In genomic region chr17:76937238-76937637, GRCh38 we compare ENCODE assay signal across 4 cellular contexts.
TF ChIP-seq lines count a peak whose summit lies in the region.

No MANE protein-coding gene starts in this region.

TF ChIP-seq in HepG2, 621 proteins besides CTCF, POLR2A, EP300 and RAD21 (continues in another document):
- 0 out of 2 replicates have a peak, but pooled peaks have one; percentile 65 for TF ChIP-seq NONO (IDR thresholded peaks at IDR 0.05)
- TF ChIP-seq NONO (CRISPR knock-in tag; conservative IDR thresholded peaks at IDR 0.05), result no peak
- TF ChIP-seq HIC2 (CRISPR knock-in tag; IDR thresholded peaks at IDR 0.05; ENCODE audit: low read depth), result no peak
- TF ChIP-seq TRIM22 (IDR thresholded peaks at IDR 0.05), result peak; percentile 69; the same call in 1 of the 2 replicates

TF ChIP-seq in HEK293, 187 proteins besides CTCF, POLR2A, EP300 and RAD21:
- TF ChIP-seq ZNF658 (tag by site-specific recombination; IDR thresholded peaks at IDR 0.05), result no peak
- TF ChIP-seq ZBTB17 (tag by site-specific recombination; IDR thresholded peaks at IDR 0.05), result peak; percentile 98
- TF ChIP-seq KLF17 (tag by site-specific recombination; IDR thresholded peaks at IDR 0.05), result no peak
- 0 out of 2 replicates have a peak, but pooled peaks have one; percentile 32 for TF ChIP-seq ZFHX2 (tag by site-specific recombination; conservative IDR thresholded peaks at IDR 0.05)
- TF ChIP-seq ZNF747 (tag by site-specific recombination; IDR thresholded peaks at IDR 0.05), result 0 out of 2 replicates have a peak, but pooled peaks have one; percentile 50
- TF ChIP-seq ZNF366 (tag by site-specific recombination; conservative IDR thresholded peaks at IDR 0.05), result peak; percentile 92
- peak; percentile 62; the same call in 1 of the 2 replicates for TF ChIP-seq EGR2 (tag by site-specific recombination; IDR thresholded peaks at IDR 0.05; ENCODE audit: low read depth)
- 0 out of 2 replicates have a peak, but pooled peaks have one; percentile 20 for TF ChIP-seq ZNF785 (tag by site-specific recombination; IDR thresholded peaks at IDR 0.05)

TF ChIP-seq in GM12878, 131 proteins besides CTCF, POLR2A, EP300 and RAD21:
- TF ChIP-seq E4F1 (IDR thresholded peaks at IDR 0.05; ENCODE audit: borderline replicate concordance, partially characterized antibody) (peak; percentile 20), SREBF1 (IDR thresholded peaks at IDR 0.05; ENCODE audit: low read length) (no peak)

TF ChIP-seq in GM23338, 12 proteins besides CTCF, POLR2A, EP300 and RAD21:
- TF ChIP-seq EZH2phosphoT487 (IDR thresholded peaks at IDR 0.05; ENCODE audit: unreplicated experiment) (no peak), ZNF114 (CRISPR knock-in tag; IDR thresholded peaks at IDR 0.05) (no peak), ETS1 (IDR thresholded peaks at IDR 0.05) (no peak), ZNF331 (CRISPR knock-in tag; IDR thresholded peaks at IDR 0.05; ENCODE audit: low read depth) (no peak), JUNB (IDR thresholded peaks at IDR 0.05; ENCODE audit: unreplicated experiment) (no peak), REST (IDR thresholded peaks at IDR 0.05; ENCODE audit: unreplicated experiment) (no peak), NANOG (IDR thresholded peaks at IDR 0.05; ENCODE audit: borderline replicate concordance) (no peak), CREB1 (CRISPR knock-in tag; IDR thresholded peaks at IDR 0.05; ENCODE audit: low read depth) (no peak), POLR2AphosphoS5 (IDR thresholded peaks at IDR 0.05; ENCODE audit: low read depth) (no peak), ZNF462 (CRISPR knock-in tag; IDR thresholded peaks at IDR 0.05) (no peak), EZH2 (IDR thresholded peaks at IDR 0.05; ENCODE audit: low read depth, unreplicated experiment) (no peak), STAT1 (IDR thresholded peaks at IDR 0.05; ENCODE audit: unreplicated experiment) (no peak)
